In the genomic region with DNA sequence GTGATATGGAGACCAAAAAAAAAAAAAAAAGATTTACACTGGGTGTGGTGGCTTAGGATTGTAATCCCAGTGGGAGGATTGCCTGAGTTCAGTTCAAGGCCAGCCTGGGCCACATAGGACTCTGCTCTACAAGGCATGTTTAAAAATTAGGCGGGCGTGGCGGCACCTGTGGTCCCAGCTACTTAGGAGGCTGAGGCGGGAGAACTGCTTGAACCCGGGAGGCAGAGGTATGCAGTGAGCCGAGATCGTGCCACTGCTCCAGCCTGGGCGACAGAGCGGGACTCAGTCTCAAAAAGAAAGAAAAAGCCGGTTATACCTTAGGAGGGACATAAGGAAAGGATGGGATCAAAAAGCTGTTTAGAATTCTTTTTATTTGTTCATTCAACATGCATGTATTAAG, we compare ENCODE assay signal across 9 cellular contexts. TPM values are rescaled to one million over a fixed set of nuclear protein-coding genes. Genes with fewer than 3 reads are reported as not detected.
DNase-seq lines count a peak whose midpoint lies in the region; ATAC-seq and TF ChIP-seq lines count a peak whose summit lies in the region.
"Had no signal": no experiment of that assay in that cellular context is flagged by ENCODE, and none has a peak within 500 bp of the region (broad histone marks: within the 10 kb centered on the region; RNA-seq: fewer than 3 reads in every experiment).

No MANE protein-coding gene starts in this region.

- H3K27ac ChIP-seq in DOHH2 (ENCODE audit: low read depth, low read length), result no peak overlapping the region; the same call in 1 of the 2 replicates
- H3K27ac ChIP-seq in Panc1 (ENCODE audit: low read length), result 0 out of 2 replicates have a peak overlapping the region, but pooled peaks have one; percentile 32
- peak overlapping the region in 3 of 4 donors; percentile 29 to 66 (median 61) for H3K27ac ChIP-seq in esophagus squamous epithelium

- H3K27me3 ChIP-seq in DOHH2 (ENCODE audit: control insufficient read depth, low read length) (no peaks in the 10 kb centered on the region), Panc1 (ENCODE audit: control insufficient read depth, insufficient read depth, low read length) (no peaks in the 10 kb centered on the region), esophagus squamous epithelium (peaks cover 0 to 5% (median 0%) of the 10 kb centered on the region in 4 donors)

- WGBS in esophagus squamous epithelium, 2 donors, result 75 to 78% methylated on average over 10 of the region's 10 CpGs

- no peaks in the 10 kb centered on the region for H3K79me2 ChIP-seq in DOHH2 (ENCODE audit: control insufficient read depth, low read length)

- CTCF ChIA-PET in Panc1 (lab: Charles Lee), result no interaction called here

- POLR2A ChIA-PET in Panc1 (lab: Charles Lee), result no interaction called here

- no peaks in the 10 kb centered on the region for H4K20me1 ChIP-seq in DOHH2 (ENCODE audit: control insufficient read depth, insufficient read depth, low read depth, low read length)

- no peak for DNase-seq in Panc1 (ENCODE audit: low read depth, low spot score)
- DNase-seq in esophagus squamous epithelium (lab: John Stamatoyannopoulos, UW), result no peak
- no peak for DNase-seq in retinal pigment epithelial cell (ENCODE audit: low read depth)
- DNase-seq in AML-193 (lab: John Stamatoyannopoulos, UW), result no peak
- DNase-seq: NCI-H2081 treated with DMSO at 0.1 percent for 48 hours had no signal

- BruUV-seq in Panc1 (replicated peaks; lab: Mats Ljungman, UMichigan), result no TSS peak

- in situ Hi-C loops in Panc1 (cut with HindIII; ENCODE audit: low pct_unique_long_range_greater_than_20kb, low sequenced_read_pairs), result no loop called here

- peak; percentile 18; the same call in 1 of the 2 replicates for ATAC-seq in Panc1
- ATAC-seq in GM21390 (IDR thresholded peaks at IDR 0.05; ENCODE audit: unreplicated experiment), result no peak
- no peak for ATAC-seq in HG02623 (IDR thresholded peaks at IDR 0.05; ENCODE audit: unreplicated experiment)
- no peak for ATAC-seq in GM19463 (IDR thresholded peaks at IDR 0.05; ENCODE audit: unreplicated experiment)

- TF ChIP-seq CTCF in DOHH2 (IDR thresholded peaks at IDR 0.05; ENCODE audit: low read depth, low read length, poor library complexity, severe bottlenecking) (no peak), Panc1 (IDR thresholded peaks at IDR 0.05) (no peak), esophagus squamous epithelium (IDR thresholded peaks at IDR 0.05) (no peak), retinal pigment epithelial cell (conservative IDR thresholded peaks at IDR 0.05; ENCODE audit: low read depth, low read length) (no peak)

- TF ChIP-seq POLR2A in esophagus squamous epithelium (IDR thresholded peaks at IDR 0.05), result no peak

- H3K4me3 ChIP-seq in DOHH2 (ENCODE audit: low read length) (peak overlapping the region; percentile 73), Panc1 (ENCODE audit: low read depth in 2 of 2, low read length in 2 of 2) (peak overlapping the region; percentile 34; a peak in 3 of 4 replicates), esophagus squamous epithelium (peak overlapping the region in 3 of 4 donors; percentile 46 to 67 (median 55)), retinal pigment epithelial cell (ENCODE audit: low read length) (peak overlapping the region; percentile 56)

- intact Hi-C loops in Panc1 (cut with micrococcal nuclease; ENCODE audit: unreplicated experiment) (no loop called here), esophagus squamous epithelium (cut with DNase I) (no loop called here)

- H3K4me2 ChIP-seq in DOHH2 (ENCODE audit: low read length), result peak overlapping the region; percentile 76

- no peaks in the 10 kb centered on the region for H3K9me3 ChIP-seq in DOHH2 (ENCODE audit: control insufficient read depth, insufficient read depth, low read length)
- H3K9me3 ChIP-seq in Panc1 (ENCODE audit: control insufficient read depth, insufficient read depth, low read depth, low read length), result no peaks in the 10 kb centered on the region
- no peaks in the 10 kb centered on the region for H3K9me3 ChIP-seq in esophagus squamous epithelium

- H3K4me1 ChIP-seq in DOHH2 (ENCODE audit: control insufficient read depth, low read length) (peaks cover 14% of the 10 kb centered on the region), Panc1 (ENCODE audit: control insufficient read depth, insufficient read depth, low read length) (no peaks in the 10 kb centered on the region), esophagus squamous epithelium (peaks cover 5 to 25% (median 13%) of the 10 kb centered on the region in 3 donors)

- peaks cover 16% of the 10 kb centered on the region for H3F3A ChIP-seq in DOHH2 (ENCODE audit: control insufficient read depth, insufficient read depth)

- no peaks in the 10 kb centered on the region; the same call in 1 of the 2 replicates for H3K36me3 ChIP-seq in DOHH2 (ENCODE audit: control insufficient read depth, low read length)
- H3K36me3 ChIP-seq in Panc1 (ENCODE audit: control insufficient read depth, insufficient read depth, low read length), result no peaks in the 10 kb centered on the region
- H3K36me3 ChIP-seq in esophagus squamous epithelium, result peaks cover 5 to 40% (median 9%) of the 10 kb centered on the region in 3 donors

- H3K9me2 ChIP-seq in DOHH2 (replicated peaks; ENCODE audit: control insufficient read depth, low read length), result no peaks in the 10 kb centered on the region

RNA-seq across cellular contexts. Expression of a gene that starts 0.7 kb away (rescaled TPM):
- total RNA-seq in Panc1 (2021; ENCODE audit: unreplicated experiment) (0.87 TPM), esophagus squamous epithelium (1 to 10 TPM in 2 of 4 donors, under 1 TPM in 1, not detected in 1; 0.97 to 1.7 (median 1.4) TPM)
- polyA plus RNA-seq in Panc1 (2012; ENCODE audit: insufficient read length), result 0.13 TPM

RNA-seq across cellular contexts. Expression of a gene that starts 58.3 kb away (rescaled TPM):
- total RNA-seq in Panc1 (2021; ENCODE audit: unreplicated experiment) (180 TPM), esophagus squamous epithelium (100 to 1,000 TPM; 141 to 315 (median 195) TPM)
- 103 TPM for polyA plus RNA-seq in Panc1 (2012; ENCODE audit: insufficient read length)
